ENCODE assay signal across 8 cellular contexts in genomic region chr4:39698424-39699009, GRCh38. TPM values are rescaled to one million over a fixed set of nuclear protein-coding genes. Genes with fewer than 3 reads are reported as not detected.
DNase-seq lines count a peak whose midpoint lies in the region; ATAC-seq, FAIRE-seq and TF ChIP-seq lines count a peak whose summit lies in the region.

No MANE protein-coding gene starts in this region.

- ATAC-seq in GM21619 (IDR thresholded peaks at IDR 0.05; ENCODE audit: unreplicated experiment), result peak; percentile 31
- ATAC-seq in activated B cell treated with CpG ODN at 0.5 μM for 24 hours (ENCODE audit: low read depth), result peak; percentile 27
- peak; percentile 59 for ATAC-seq in mucosa of descending colon

- no peaks in the 10 kb centered on the region for H3K9me1 ChIP-seq in endothelial cell of umbilical vein (replicated peaks; ENCODE audit: control insufficient read depth, extremely low read depth, insufficient read depth, low read length)

- H3K27ac Mint-ChIP-seq in activated B cell treated with CpG ODN at 0.5 μM for 24 hours, result peak overlapping the region; percentile 96

- peak overlapping the region; percentile 100 for H3K4me2 ChIP-seq in endothelial cell of umbilical vein (ENCODE audit: insufficient read depth, low read length)

- H3K9me3 ChIP-seq in KOPT-K1 (ENCODE audit: insufficient read depth, low read length, poor library complexity, severe bottlenecking) (no peaks in the 10 kb centered on the region), endothelial cell of umbilical vein (replicated peaks; ENCODE audit: control insufficient read depth, insufficient read depth, low read length) (no peaks in the 10 kb centered on the region), mucosa of descending colon (no peaks in the 10 kb centered on the region), stomach (no peaks in the 10 kb centered on the region)

- intact Hi-C loops in activated B cell treated with CpG ODN at 0.5 μM for 24 hours (cut with micrococcal nuclease), result loop anchor here (1.0 to 5.0 kb wide), 13 partner anchors 12 to 629 kb away; partner anchors contain the start of genes LIAS, N4BP2, PDS5A and RHOH
- intact Hi-C loops in endothelial cell of umbilical vein (cut with micrococcal nuclease), result loop anchor here (2.0 to 5.0 kb wide), 7 partner anchors 60 to 619 kb away; partner anchors contain the start of genes N4BP2, SMIM14 and UGDH
- intact Hi-C loops in mucosa of descending colon (cut with DNase I, micrococcal nuclease), result loop anchor here in 1 of 2 donors (10.0 kb wide), 1 partner anchor 276 kb away; the partner anchor contains the start of gene PDS5A
- intact Hi-C loops in stomach (cut with DNase I; ENCODE audit: low total_unique reads), result loop anchor here (5.0 kb wide), 1 partner anchor 279 kb away; the partner anchor contains the start of gene PDS5A

- dilution Hi-C loops in endothelial cell of umbilical vein (cut with MboI; ENCODE audit: extremely low pct_ligation_motif_present, low sequenced_read_pairs), result no loop called here

- peaks cover 55% of the 10 kb centered on the region for H3K79me2 ChIP-seq in endothelial cell of umbilical vein (ENCODE audit: control insufficient read depth, insufficient read depth, low read length)

- H3K36me3 ChIP-seq in KOPT-K1 (ENCODE audit: insufficient read depth, low read length) (peaks cover 17% of the 10 kb centered on the region), endothelial cell of umbilical vein (ENCODE audit: control insufficient read depth in 2 of 2, extremely low read depth in 1 of 2, insufficient read depth in 2 of 2, low read length in 2 of 2) (peaks cover 0 to 4% of the 10 kb centered on the region in 2 experiments), mucosa of descending colon (ENCODE audit: low read depth) (no peaks in the 10 kb centered on the region), stomach (peaks cover 7 to 14% (median 13%) of the 10 kb centered on the region in 4 donors)

- peaks cover 19% of the 10 kb centered on the region for H3K36me3 Mint-ChIP-seq in activated B cell treated with CpG ODN at 0.5 μM for 24 hours (ENCODE audit: low read depth)

- peaks cover 48% of the 10 kb centered on the region for H3K4me1 Mint-ChIP-seq in activated B cell treated with CpG ODN at 0.5 μM for 24 hours

- TF ChIP-seq EP300 in stomach (IDR thresholded peaks at IDR 0.05), result no peak

- H3K4me3 Mint-ChIP-seq in activated B cell treated with CpG ODN at 0.5 μM for 24 hours, result peak overlapping the region; percentile 99

- CTCF ChIA-PET in activated B cell treated with CpG ODN at 0.5 μM for 24 hours (lab: Charles Lee) (interaction anchor here (0.6 to 1.6 kb wide), 6 partner anchors 171 to 277 kb away, joined by 3 to 5 read pairs (median 3); no protein-coding TSS in a partner anchor), endothelial cell of umbilical vein (lab: Charles Lee) (interaction anchor here (0.9 to 1.1 kb wide), 5 partner anchors 80 to 627 kb away, joined by 3 to 7 read pairs (median 3); partner anchors contain the start of gene UGDH)

- peaks cover 12% of the 10 kb centered on the region for H4K20me1 ChIP-seq in endothelial cell of umbilical vein (replicated peaks; ENCODE audit: control insufficient read depth, extremely low read depth, insufficient read depth, low read length)

- H2AFZ ChIP-seq in endothelial cell of umbilical vein (ENCODE audit: low read depth, low read length), result peak overlapping the region; percentile 79

- WGBS in stomach, 5 donors, result 0 to 2% (median 1%) methylated on average over 19 to 21 of the region's 21 CpGs

- H3K4me3 ChIP-seq in endothelial cell of umbilical vein (replicated peaks in 1 of 3; ENCODE audit: insufficient read depth in 1 of 3, low read depth in 1 of 3, low read length in 3 of 3) (peak overlapping the region; percentile 39 to 97 (median 90)), mucosa of descending colon (peak overlapping the region; percentile 83), stomach (peak overlapping the region; percentile 60 to 88 (median 82))

- no TSS peak for BruUV-seq in endothelial cell of umbilical vein (replicated peaks; lab: Mats Ljungman, UMichigan)

- POLR2A ChIA-PET in activated B cell treated with CpG ODN at 0.5 μM for 24 hours (lab: Charles Lee), result interaction anchor here (0.6 to 2.6 kb wide), 22 partner anchors 9 to 532 kb away, joined by 3 to 40 read pairs (median 6); partner anchors contain the start of genes LIAS, RPL9, SMIM14 and UGDH
- POLR2A ChIA-PET in endothelial cell of umbilical vein (lab: Charles Lee), result interaction anchor here (0.6 to 1.0 kb wide), 4 partner anchors 9 to 249 kb away, joined by 3 to 8 read pairs (median 3); partner anchors contain the start of gene UGDH

- peaks cover 21% of the 10 kb centered on the region for H3K4me1 ChIP-seq in endothelial cell of umbilical vein (ENCODE audit: control insufficient read depth, extremely low read depth, insufficient read depth, low read length)
- peaks cover 16% of the 10 kb centered on the region for H3K4me1 ChIP-seq in mucosa of descending colon (ENCODE audit: low read depth)
- peaks cover 24 to 60% (median 45%) of the 10 kb centered on the region in 4 donors for H3K4me1 ChIP-seq in stomach

- no peak for FAIRE-seq in endothelial cell of umbilical vein (lab: Jason Lieb, UNC)

- H3K27me3 ChIP-seq in endothelial cell of umbilical vein (ENCODE audit: control insufficient read depth in 2 of 2, insufficient read depth in 2 of 2, low read length in 2 of 2) (no peaks in the 10 kb centered on the region), stomach (no peaks in the 10 kb centered on the region)

- H3K27ac ChIP-seq in KOPT-K1 (ENCODE audit: low read depth, low read length, poor library complexity, severe bottlenecking) (peak overlapping the region; percentile 90), endothelial cell of umbilical vein (ENCODE audit: insufficient read depth, low read depth, low read length) (peak overlapping the region; percentile 80), stomach (peak overlapping the region; percentile 90 to 100 (median 96))

- H3K27me3 Mint-ChIP-seq in activated B cell treated with CpG ODN at 0.5 μM for 24 hours, result no peaks in the 10 kb centered on the region

- H3K9me3 Mint-ChIP-seq in activated B cell treated with CpG ODN at 0.5 μM for 24 hours, result no peaks in the 10 kb centered on the region

- DNase-seq in Daoy (ENCODE audit: low read depth), result peak; percentile 53
- DNase-seq in activated B cell treated with CpG ODN at 0.5 μM for 24 hours, result no peak
- DNase-seq in endothelial cell of umbilical vein (ENCODE audit: low read depth, low spot score), result peak; percentile 64
- peak; percentile 65 to 77 (median 73) for DNase-seq in mucosa of descending colon
- peak; percentile 32 for DNase-seq in stomach
- no peak for DNase-seq in SHP77 treated with DMSO at 0.1 percent for 48 hours (lab: John Stamatoyannopoulos, UW)

- TF ChIP-seq POLR2A in endothelial cell of umbilical vein (IDR thresholded peaks at IDR 0.05; ENCODE audit: low read depth, low read length), result no peak
- no peak for TF ChIP-seq POLR2A in stomach (IDR thresholded peaks at IDR 0.05)

- H3K9ac ChIP-seq in endothelial cell of umbilical vein (replicated peaks; ENCODE audit: extremely low read depth, insufficient read depth, low read length), result peak overlapping the region; percentile 69

- TF ChIP-seq CTCF in activated B cell treated with CpG ODN at 0.5 μM for 24 hours (IDR thresholded peaks at IDR 0.05) (no peak), endothelial cell of umbilical vein (IDR thresholded peaks at IDR 0.05; ENCODE audit: extremely low read depth in 1 of 2, insufficient read depth in 1 of 2, low read depth in 1 of 2, low read length in 2 of 2) (no peak), mucosa of descending colon (IDR thresholded peaks at IDR 0.05) (no peak), stomach (IDR thresholded peaks at IDR 0.05) (no peak)

TF ChIP-seq in endothelial cell of umbilical vein, 7 proteins besides CTCF, POLR2A, EP300 and RAD21 (continues in another document):
- TF ChIP-seq EZH2 (IDR thresholded peaks at IDR 0.05; ENCODE audit: borderline replicate concordance, low read depth, low read length, severe bottlenecking), result no peak
- no peak for TF ChIP-seq MYC (IDR thresholded peaks at IDR 0.05; ENCODE audit: low read depth, low read length)
- no peak for TF ChIP-seq GATA2 (IDR thresholded peaks at IDR 0.05; ENCODE audit: insufficient read depth, insufficient read length, low read depth, low read length)
- no peak for TF ChIP-seq MAX (IDR thresholded peaks at IDR 0.05; ENCODE audit: insufficient read depth, insufficient read length)

RNA-seq across cellular contexts. Expression of gene UBE2K, which starts 0.6 kb away (rescaled TPM):
- 20.2 and 20.4 TPM in 2 replicates for total RNA-seq in Daoy (2014; rRNA removed; shearing (Covaris generic))
- total RNA-seq in activated B cell treated with CpG ODN at 0.5 μM for 24 hours, result 54.4 and 64.0 TPM in 2 replicates
- 90.3 and 97.8 TPM in 2 replicates for total RNA-seq in endothelial cell of umbilical vein
- 27.1 and 32.5 TPM in 2 replicates for polyA plus RNA-seq in endothelial cell of umbilical vein
- 69.2 and 74.0 TPM in 2 replicates for polyA plus RNA-seq in endothelial cell of umbilical vein (2011; cell fraction: cytosol; rRNA removed)
- polyA plus RNA-seq in endothelial cell of umbilical vein (2011; cell fraction: nucleus; rRNA removed), result 22.2 and 28.8 TPM in 2 replicates
- 95.7 and 134 TPM in 2 replicates for polyA plus RNA-seq in endothelial cell of umbilical vein (2012)
- 24.0 and 29.8 TPM in 2 replicates for polyA minus RNA-seq in endothelial cell of umbilical vein
- 22.6 TPM for polyA minus RNA-seq in endothelial cell of umbilical vein (2011; cell fraction: cytosol; rRNA and poly(A)+ RNA removed)
- 17.6 and 18.8 TPM in 2 replicates for polyA minus RNA-seq in endothelial cell of umbilical vein (2011; cell fraction: nucleus; rRNA and poly(A)+ RNA removed)
- 10 to 100 TPM; 82.0 to 89.0 (median 86.7) TPM for total RNA-seq in mucosa of descending colon
- 100 to 1,000 TPM in 1 of 5 donors, 10 to 100 TPM in 3, 1 to 10 TPM in 1; 7.0 to 187 (median 68.3) TPM for total RNA-seq in stomach
- 10 to 100 TPM; 23.8 to 30.1 (median 24.1) TPM for polyA plus RNA-seq in stomach

RNA-seq across cellular contexts. Expression of gene SMIM14, which starts 59.9 kb away (rescaled TPM):
- 25.3 and 30.1 TPM in 2 replicates for total RNA-seq in Daoy (2014; rRNA removed; shearing (Covaris generic))
- total RNA-seq in activated B cell treated with CpG ODN at 0.5 μM for 24 hours (83.1 and 86.5 TPM in 2 replicates), endothelial cell of umbilical vein (15.1 and 15.4 TPM in 2 replicates), mucosa of descending colon (100 to 1,000 TPM in 2 of 3 donors, 10 to 100 TPM in 1; 69.5 to 142 (median 123) TPM), stomach (10 to 100 TPM; 11.1 to 72.9 (median 24.0) TPM)
- polyA plus RNA-seq in endothelial cell of umbilical vein (9.6 and 12.3 TPM in 2 replicates), stomach (10 to 100 TPM; 16.4 to 83.6 (median 41.4) TPM)
- polyA plus RNA-seq in endothelial cell of umbilical vein (2011; cell fraction: cytosol; rRNA removed), result 10.3 and 14.8 TPM in 2 replicates
- polyA plus RNA-seq in endothelial cell of umbilical vein (2011; cell fraction: nucleus; rRNA removed), result 4.0 and 6.5 TPM in 2 replicates
- polyA plus RNA-seq in endothelial cell of umbilical vein (2012), result 12.7 and 17.8 TPM in 2 replicates
- 25.4 and 27.0 TPM in 2 replicates for polyA minus RNA-seq in endothelial cell of umbilical vein
- 10.2 TPM for polyA minus RNA-seq in endothelial cell of umbilical vein (2011; cell fraction: cytosol; rRNA and poly(A)+ RNA removed)
- 3.6 and 4.3 TPM in 2 replicates for polyA minus RNA-seq in endothelial cell of umbilical vein (2011; cell fraction: nucleus; rRNA and poly(A)+ RNA removed)

Comparison
In these comparisons a context has a peak if more than half of its experiments do, and no peak if none do; other contexts are left out.
1. DNase-seq: peak in Daoy (single experiment), endothelial cell of umbilical vein (single experiment), mucosa of descending colon (3 of 3) and stomach (single experiment); none in activated B cell treated with CpG ODN at 0.5 μM for 24 hours (single experiment) and SHP77 treated with DMSO at 0.1 percent for 48 hours (single experiment).
2. Peak in every context shown above with its lines, with median percentiles within 50 percentile points of each other: ATAC-seq, H3K27ac ChIP-seq and H3K4me3 ChIP-seq.